1 cellular context compared by ENCODE assay signal in genomic region chr1:115099693-115100050, GRCh38.
A peak's percentile ranks its signal among the peaks of the same experiment; 100 is the strongest.
TF ChIP-seq lines count a peak whose summit lies in the region.

No MANE protein-coding gene starts in this region.

TF ChIP-seq in GM12878, 131 proteins besides CTCF, POLR2A, EP300 and RAD21 (continued from another document):
- no peak for TF ChIP-seq NKRF (conservative IDR thresholded peaks at IDR 0.05)
- no peak for TF ChIP-seq FOXK2 (IDR thresholded peaks at IDR 0.05)
- peak in 1 of 2 experiments; percentile 10; a peak in 1 of 4 replicates for TF ChIP-seq BHLHE40 (IDR thresholded peaks at IDR 0.05; ENCODE audit: borderline replicate concordance in 1 of 2, low read depth in 2 of 2, low read length in 1 of 2)
TF ChIP-seq in GM12878: peak in this region for 3.
